In the genomic region with DNA sequence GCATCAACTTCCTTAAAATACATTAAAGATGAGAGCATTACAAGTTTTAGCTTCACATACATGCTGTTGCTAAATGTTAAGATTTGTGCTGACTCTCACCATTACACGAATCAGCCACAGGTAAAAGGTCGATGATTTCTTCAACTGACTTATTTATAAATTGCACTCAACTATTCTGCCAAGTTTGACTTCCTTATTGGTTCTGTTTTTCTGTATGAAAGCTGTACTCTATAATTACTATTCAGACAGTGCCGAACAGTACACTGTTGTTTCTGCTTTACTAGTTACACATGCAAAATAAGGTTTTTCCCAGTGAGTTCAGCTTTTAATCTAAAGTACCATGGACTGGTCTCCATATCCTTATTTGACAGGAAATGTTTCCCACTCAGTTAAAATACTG, we compare ENCODE assay signal across 2 cellular contexts. TPM values are rescaled to one million over a fixed set of nuclear protein-coding genes. Genes with fewer than 3 reads are reported as not detected.
"Had no signal": no experiment of that assay in that cellular context is flagged by ENCODE, and none has a peak within 500 bp of the region (broad histone marks: within the 10 kb centered on the region; RNA-seq: fewer than 3 reads in every experiment).

No MANE protein-coding gene starts in this region.

RNA-seq across cellular contexts. Expression of a gene that starts 33.3 kb away (rescaled TPM):
- total RNA-seq: HFFc6 had no signal
- polyA plus RNA-seq: GM23248 had no signal
